8 cellular contexts compared by ENCODE assay signal in the genomic region with DNA sequence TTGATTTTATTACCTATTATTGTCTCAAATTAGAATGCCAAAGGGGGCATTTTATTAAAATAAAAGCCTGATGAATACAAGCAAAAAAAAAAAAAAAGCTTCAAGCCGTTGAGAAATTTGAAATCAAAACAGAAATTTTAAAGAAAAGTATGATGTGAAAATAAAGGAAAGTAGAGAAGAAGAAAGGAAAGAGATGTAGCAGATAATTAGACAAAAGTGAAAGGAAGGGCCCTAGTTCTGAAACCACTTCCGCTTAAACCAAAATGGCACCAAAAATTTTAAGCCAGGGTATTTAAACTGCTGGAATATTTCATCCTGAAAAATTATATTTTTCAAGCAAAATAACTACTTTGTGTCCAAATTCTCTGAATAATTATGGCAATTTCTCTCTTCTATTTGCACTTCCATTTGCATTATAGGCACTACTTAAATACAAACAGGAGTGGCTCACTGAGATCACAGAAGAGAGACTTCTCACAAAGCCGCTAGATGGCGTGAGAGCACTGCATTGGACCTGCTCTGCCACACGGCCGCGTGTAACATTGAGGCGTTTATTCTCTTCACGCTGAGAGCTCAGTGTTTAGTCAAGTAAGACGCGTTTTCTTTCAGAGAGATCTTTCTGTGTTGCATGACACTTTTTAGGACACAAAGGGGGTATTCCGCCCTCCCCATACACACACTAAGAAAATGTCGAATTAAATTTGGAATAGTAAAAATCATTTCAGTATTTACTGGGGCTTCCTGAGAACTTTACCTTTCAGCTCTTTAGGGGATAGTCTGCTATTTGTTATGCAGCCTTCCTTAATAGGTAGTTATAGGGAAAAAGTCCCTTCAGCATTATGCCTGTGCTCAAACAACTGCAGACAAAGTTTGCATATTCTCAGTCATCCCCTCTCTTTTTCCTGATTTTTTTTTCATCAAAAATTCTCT.
A peak's percentile ranks its signal among the peaks of the same experiment; 100 is the strongest.
DNase-seq lines count a peak whose midpoint lies in the region; ATAC-seq and TF ChIP-seq lines count a peak whose summit lies in the region.

No MANE protein-coding gene starts in this region.

- H3K4me1 ChIP-seq in SJCRH30: no peaks in the 10 kb centered on the region
- peaks cover 0 to 3% (median 0%) of the 10 kb centered on the region in 4 donors for H3K4me1 ChIP-seq in tibial nerve

- H3K27ac ChIP-seq in SJCRH30: no peak overlapping the region
- no peak overlapping the region for H3K27ac ChIP-seq in tibial nerve

- no peak overlapping the region for H3K4me3 ChIP-seq in GM12864 (ENCODE audit: low read depth, low read length)
- peak overlapping the region; percentile 16; the same call in 1 of the 2 replicates for H3K4me3 ChIP-seq in SJCRH30
- no peak overlapping the region for H3K4me3 ChIP-seq in tibial nerve

- ATAC-seq in HG02610 (IDR thresholded peaks at IDR 0.05; ENCODE audit: unreplicated experiment): peak; percentile 100

- TF ChIP-seq CTCF in GM12864 (IDR thresholded peaks at IDR 0.05; ENCODE audit: low read depth, low read length, missing control alignments): peak; percentile 84
- TF ChIP-seq CTCF in osteocyte (IDR thresholded peaks at IDR 0.05): peak; percentile 95
- peak; percentile 76 to 89 (median 86) for TF ChIP-seq CTCF in tibial nerve (IDR thresholded peaks at IDR 0.05)

- WGBS in tibial nerve, 2 donors: 11 to 12% methylated on average over 13 of the region's 13 CpGs

- H3K4me1 Mint-ChIP-seq in osteocyte (ENCODE audit: unreplicated experiment): peaks cover 3% of the 10 kb centered on the region

- H3K9me3 ChIP-seq in SJCRH30 (replicated peaks) (no peaks in the 10 kb centered on the region), tibial nerve (no peaks in the 10 kb centered on the region)

- no peaks in the 10 kb centered on the region for H3K36me3 Mint-ChIP-seq in osteocyte (ENCODE audit: unreplicated experiment)

- TF ChIP-seq POLR2A in tibial nerve (IDR thresholded peaks at IDR 0.05): no peak

- H3K36me3 ChIP-seq in SJCRH30 (no peaks in the 10 kb centered on the region), tibial nerve (no peaks in the 10 kb centered on the region)

- H3K9me3 Mint-ChIP-seq in osteocyte (ENCODE audit: unreplicated experiment): no peaks in the 10 kb centered on the region

- no peaks in the 10 kb centered on the region for H3K27me3 ChIP-seq in SJCRH30
- H3K27me3 ChIP-seq in tibial nerve: no peaks in the 10 kb centered on the region

- peaks cover 43% of the 10 kb centered on the region for H3K27me3 Mint-ChIP-seq in osteocyte (ENCODE audit: unreplicated experiment)

- peak in 1 of 2 donors; percentile 19 for TF ChIP-seq EP300 in tibial nerve (IDR thresholded peaks at IDR 0.05)

- DNase-seq in GM12864 (ENCODE audit: low read depth) (peak; percentile 55), NAMALWA (ENCODE audit: low spot score) (peak; percentile 92), SJCRH30 (peak; percentile 78 to 94), globus pallidus (ENCODE audit: low spot score) (peak; percentile 96), osteocyte (ENCODE audit: extremely low spot score, unreplicated experiment) (peak; percentile 89), tibial nerve (ENCODE audit: low spot score in 2 of 2) (peak; percentile 42 to 76)
- DNase-seq in activated naive CD4-positive, alpha-beta T cell (lab: John Stamatoyannopoulos, UW): peak; percentile 14 to 46 (median 31)

- no peak overlapping the region for H3K4me3 Mint-ChIP-seq in osteocyte (ENCODE audit: unreplicated experiment)

- no peak overlapping the region for H3K27ac Mint-ChIP-seq in osteocyte (ENCODE audit: unreplicated experiment)

Comparison
In these comparisons a context has a peak if more than half of its experiments do, and no peak if none do; other contexts are left out.
1. DNase-seq: peak in every context shown above with its lines; median percentile 96 in globus pallidus; 92 in NAMALWA; 89 in osteocyte; 86 in SJCRH30; 59 in tibial nerve; 55 in GM12864; 31 in activated naive CD4-positive, alpha-beta T cell.